9 cellular contexts compared by ENCODE assay signal in the genomic region with DNA sequence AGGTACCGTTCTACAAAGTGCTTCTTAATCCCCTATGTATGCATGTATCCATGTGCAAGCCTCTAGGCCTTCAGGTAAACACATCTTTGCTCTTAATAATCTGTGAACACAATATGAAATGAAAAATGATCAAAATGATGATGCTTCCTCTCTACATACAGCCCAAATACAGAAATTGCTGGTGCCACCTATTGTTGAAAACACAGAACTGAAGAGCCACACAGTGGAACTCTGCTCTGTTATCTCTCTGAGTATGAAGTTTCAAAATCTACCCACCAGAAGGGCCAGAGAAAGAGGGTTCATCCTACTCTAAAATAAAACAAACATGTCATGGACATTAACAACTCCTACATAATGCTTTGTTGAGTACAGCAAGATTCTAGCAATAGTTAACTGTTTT.
DNase-seq lines count a peak whose midpoint lies in the region; TF ChIP-seq lines count a peak whose summit lies in the region.
"Had no signal": no experiment of that assay in that cellular context is flagged by ENCODE, and none has a peak within 500 bp of the region (broad histone marks: within the 10 kb centered on the region; RNA-seq: fewer than 3 reads in every experiment).

No MANE protein-coding gene starts in this region.

- H3K4me3 Mint-ChIP-seq in activated CD4-positive, alpha-beta memory T cell treated with anti-CD3 and anti-CD28 coated beads, Interleukin-2, amount 10 ng/mL, durations not matched to agents 7 days and 5 days = no peak overlapping the region
- H3K4me3 Mint-ChIP-seq in endothelial cell (ENCODE audit: unreplicated experiment) = no peak overlapping the region

- H3K4me1 ChIP-seq in endocrine pancreas (ENCODE audit: control insufficient read depth, insufficient read depth, low read length) = peaks cover 8% of the 10 kb centered on the region

- CTCF ChIA-PET in activated CD4-positive, alpha-beta memory T cell treated with anti-CD3 and anti-CD28 coated beads, Interleukin-2, amount 10 ng/mL, durations not matched to agents 7 days and 5 days (lab: Charles Lee) = interaction anchor here (0.7 kb wide), 1 partner anchor 70 kb away, joined by 3 read pairs; no protein-coding TSS in a partner anchor

- no peak for TF ChIP-seq POLR2A in NB4 (IDR thresholded peaks at IDR 0.05; ENCODE audit: extremely low read depth, insufficient read length)

- H3K36me3 Mint-ChIP-seq in activated CD4-positive, alpha-beta memory T cell treated with anti-CD3 and anti-CD28 coated beads, Interleukin-2, amount 10 ng/mL, durations not matched to agents 7 days and 5 days (ENCODE audit: low read depth) = no peaks in the 10 kb centered on the region
- no peaks in the 10 kb centered on the region for H3K36me3 Mint-ChIP-seq in endothelial cell (ENCODE audit: low read depth, unreplicated experiment)

- peak; percentile 48 for TF ChIP-seq CTCF in GM13976 (IDR thresholded peaks at IDR 0.05; ENCODE audit: borderline replicate concordance, control extremely low read depth, extremely low read depth, insufficient read depth, missing control alignments)
- TF ChIP-seq CTCF in NB4 (IDR thresholded peaks at IDR 0.05; ENCODE audit: low read depth, low read length) = peak; percentile 90
- TF ChIP-seq CTCF in endothelial cell (IDR thresholded peaks at IDR 0.05; ENCODE audit: unreplicated experiment) = no peak

- in situ Hi-C loops in GM13976 (cut with MboI; ENCODE audit: low sequenced_read_pairs, unreplicated experiment) = no loop called here

- H3K9me3 Mint-ChIP-seq in activated CD4-positive, alpha-beta memory T cell treated with anti-CD3 and anti-CD28 coated beads, Interleukin-2, amount 10 ng/mL, durations not matched to agents 7 days and 5 days = no peaks in the 10 kb centered on the region
- no peaks in the 10 kb centered on the region for H3K9me3 Mint-ChIP-seq in endothelial cell (ENCODE audit: unreplicated experiment)

- H3K27ac Mint-ChIP-seq in activated CD4-positive, alpha-beta memory T cell treated with anti-CD3 and anti-CD28 coated beads, Interleukin-2, amount 10 ng/mL, durations not matched to agents 7 days and 5 days = no peak overlapping the region
- no peak overlapping the region for H3K27ac Mint-ChIP-seq in endothelial cell (ENCODE audit: unreplicated experiment)

- no peaks in the 10 kb centered on the region for H3K36me3 ChIP-seq in endocrine pancreas (ENCODE audit: control insufficient read depth, insufficient read depth, low read length)
- H3K36me3 ChIP-seq: neutrophil had no signal

- no peaks in the 10 kb centered on the region for H3K4me1 Mint-ChIP-seq in activated CD4-positive, alpha-beta memory T cell treated with anti-CD3 and anti-CD28 coated beads, Interleukin-2, amount 10 ng/mL, durations not matched to agents 7 days and 5 days
- H3K4me1 Mint-ChIP-seq in endothelial cell (ENCODE audit: unreplicated experiment) = no peaks in the 10 kb centered on the region

- no peak overlapping the region for H3K9ac ChIP-seq in endocrine pancreas (ENCODE audit: control insufficient read depth, insufficient read depth, low read length)

- H3K4me3 ChIP-seq in NB4 (ENCODE audit: low read depth, low read length) (no peak overlapping the region), endocrine pancreas (ENCODE audit: control insufficient read depth, insufficient read depth, low read length) (peak overlapping the region; percentile 32)

- H3K27me3 Mint-ChIP-seq in activated CD4-positive, alpha-beta memory T cell treated with anti-CD3 and anti-CD28 coated beads, Interleukin-2, amount 10 ng/mL, durations not matched to agents 7 days and 5 days = peaks cover 26% of the 10 kb centered on the region
- no peaks in the 10 kb centered on the region for H3K27me3 Mint-ChIP-seq in endothelial cell (ENCODE audit: unreplicated experiment)

- no peaks in the 10 kb centered on the region for H3K27me3 ChIP-seq in endocrine pancreas (ENCODE audit: control insufficient read depth, insufficient read depth, low read length)
- H3K27me3 ChIP-seq: neutrophil had no signal

- DNase-seq in GM13976 (ENCODE audit: low spot score) = no peak
- peak; percentile 65 for DNase-seq in NB4 (ENCODE audit: low read depth)
- DNase-seq in pons (ENCODE audit: low spot score) = peak; percentile 18
- no peak for DNase-seq in T-helper 9 cell
- DNase-seq in NCI-H82 treated with DMSO at 0.1 percent for 48 hours (lab: John Stamatoyannopoulos, UW; ENCODE audit: unreplicated experiment) = no peak
- DNase-seq in activated CD4-positive, alpha-beta memory T cell treated with anti-CD3 and anti-CD28 coated beads, Interleukin-2, amount 10 ng/mL, durations not matched to agents 7 days and 5 days = no peak
- no peak for DNase-seq in endothelial cell (ENCODE audit: low spot score)

- POLR2A ChIA-PET in activated CD4-positive, alpha-beta memory T cell treated with anti-CD3 and anti-CD28 coated beads, Interleukin-2, amount 10 ng/mL, durations not matched to agents 7 days and 5 days (lab: Charles Lee) = no interaction called here

- H3K9me3 ChIP-seq in endocrine pancreas (ENCODE audit: control insufficient read depth, low read length) = no peaks in the 10 kb centered on the region
- H3K9me3 ChIP-seq: neutrophil had no signal

Comparison
In these comparisons a context has a peak if more than half of its experiments do, and no peak if none do; other contexts are left out.
1. DNase-seq: peak in NB4 (single experiment) and pons (single experiment); none in GM13976 (single experiment), T-helper 9 cell (single experiment), NCI-H82 treated with DMSO at 0.1 percent for 48 hours (single experiment), activated CD4-positive, alpha-beta memory T cell treated with anti-CD3 and anti-CD28 coated beads, Interleukin-2, amount 10 ng/mL, durations not matched to agents 7 days and 5 days (single experiment) and endothelial cell (single experiment).